In genomic region chr4:158813113-158813512, GRCh38 we compare ENCODE assay signal across 19 cellular contexts. TPM values are rescaled to one million over a fixed set of nuclear protein-coding genes. Genes with fewer than 3 reads are reported as not detected.
DNase-seq lines count a peak whose midpoint lies in the region; ATAC-seq, FAIRE-seq and TF ChIP-seq lines count a peak whose summit lies in the region.
"Had no signal": no experiment of that assay in that cellular context is flagged by ENCODE, and none has a peak within 500 bp of the region (broad histone marks: within the 10 kb centered on the region; RNA-seq: fewer than 3 reads in every experiment).

No MANE protein-coding gene starts in this region.

- H3K27me3 ChIP-seq in HepG2 (ENCODE audit: control insufficient read depth in 1 of 2, insufficient read depth in 2 of 2, low read length in 2 of 2) (no peaks in the 10 kb centered on the region), right lobe of liver (no peaks in the 10 kb centered on the region), skeletal muscle tissue (ENCODE audit: control insufficient read depth in 3 of 3, insufficient read depth in 3 of 3, low read length in 3 of 3) (no peaks in the 10 kb centered on the region), aorta (ENCODE audit: control insufficient read depth in 1 of 2, insufficient read depth in 2 of 2, low read length in 1 of 2) (no peaks in the 10 kb centered on the region), prostate gland (replicated peaks; ENCODE audit: insufficient read depth) (no peaks in the 10 kb centered on the region)
- H3K27me3 ChIP-seq: SJCRH30 had no signal

- TF ChIP-seq CTCF in HepG2 (CRISPR knock-in tag; IDR thresholded peaks at IDR 0.05), result no peak
- no peak for TF ChIP-seq CTCF in right lobe of liver (IDR thresholded peaks at IDR 0.05)
- TF ChIP-seq CTCF in prostate gland (IDR thresholded peaks at IDR 0.05), result no peak

- FAIRE-seq in HepG2 (lab: Jason Lieb, UNC), result no peak
- FAIRE-seq: H54 had no signal

- no peak overlapping the region; a peak in 1 of 6 replicates for H3K4me3 ChIP-seq in HepG2 (replicated peaks in 1 of 3; ENCODE audit: insufficient read depth in 1 of 3, low read depth in 2 of 3, low read length in 3 of 3)
- H3K4me3 ChIP-seq in right lobe of liver, result no peak overlapping the region
- no peak overlapping the region for H3K4me3 ChIP-seq in skeletal muscle tissue (ENCODE audit: low read length in 3 of 3)
- H3K4me3 ChIP-seq in aorta (ENCODE audit: low read length in 2 of 2), result no peak overlapping the region
- no peak overlapping the region for H3K4me3 ChIP-seq in prostate gland
- H3K4me3 ChIP-seq: SJCRH30 had no signal

- DNase-seq in HepG2 (ENCODE audit: low spot score) (no peak), right lobe of liver (no peak), aorta (no peak), prostate gland (ENCODE audit: low spot score) (no peak), NCI-H2029 treated with DMSO at 0.1 percent for 48 hours (lab: John Stamatoyannopoulos, UW) (no peak)
- no peak for DNase-seq in NK-92 treated with Interleukin-12 subunit alpha and Interleukin-12 subunit beta, amount 100 ng/mL, for 24 hours (lab: John Stamatoyannopoulos, UW)
- DNase-seq: ACHN, DMS79 treated with DMSO at 0.1 percent for 48 hours, IMR-90, NCI-H1417, NCI-H187, NCI-H2227 treated with DMSO at 0.1 percent for 48 hours, NCI-H524, PC-3, RPMI8226, SJCRH30 had no signal

- no peak overlapping the region; the same call in 1 of the 2 replicates for H3K9ac ChIP-seq in HepG2 (ENCODE audit: insufficient read depth, low read depth, low read length)
- no peak overlapping the region for H3K9ac ChIP-seq in skeletal muscle tissue (ENCODE audit: low read depth in 1 of 3, low read length in 3 of 3)

- no peaks in the 10 kb centered on the region for H4K20me1 ChIP-seq in HepG2 (ENCODE audit: insufficient read depth, low read length)

- H3K27ac ChIP-seq in HepG2 (ENCODE audit: extremely low read length, insufficient read depth, low read length) (peak overlapping the region; percentile 74), right lobe of liver (peak overlapping the region in 1 of 3 donors; percentile 72), cingulate gyrus (ENCODE audit: low read depth, low read length) (peak overlapping the region; percentile 5), skeletal muscle tissue (ENCODE audit: low read depth, low read length) (peak overlapping the region; percentile 97), aorta (ENCODE audit: low read depth in 1 of 2, low read length in 2 of 2) (peak overlapping the region; percentile 28 to 43), prostate gland (no peak overlapping the region)
- H3K27ac ChIP-seq: SJCRH30 had no signal

- peaks cover 95% of the 10 kb centered on the region for H3K4me1 ChIP-seq in HepG2 (ENCODE audit: insufficient read depth, low read length)
- H3K4me1 ChIP-seq in right lobe of liver, result peaks cover 0 to 71% (median 21%) of the 10 kb centered on the region in 4 donors
- peaks cover 50 to 52% (median 52%) of the 10 kb centered on the region in 3 donors for H3K4me1 ChIP-seq in skeletal muscle tissue (ENCODE audit: control insufficient read depth in 3 of 3, insufficient read depth in 3 of 3, low read length in 3 of 3)
- peaks cover 2 to 4% of the 10 kb centered on the region in 2 donors for H3K4me1 ChIP-seq in aorta (ENCODE audit: control insufficient read depth in 1 of 2, insufficient read depth in 2 of 2, low read length in 2 of 2)
- H3K4me1 ChIP-seq in prostate gland (replicated peaks), result peaks cover 10% of the 10 kb centered on the region

- CTCF ChIA-PET in HepG2 (lab: Yijun Ruan, JAX; ENCODE audit: low intra/inter-chr PET ratio, low total read pairs), result no interaction called here

- H3K9me3 ChIP-seq in HepG2 (ENCODE audit: low read length), result no peaks in the 10 kb centered on the region
- H3K9me3 ChIP-seq in right lobe of liver, result no peaks in the 10 kb centered on the region
- no peaks in the 10 kb centered on the region for H3K9me3 ChIP-seq in skeletal muscle tissue (ENCODE audit: control insufficient read depth in 3 of 3, low read length in 3 of 3)
- no peaks in the 10 kb centered on the region for H3K9me3 ChIP-seq in aorta (ENCODE audit: control insufficient read depth, low read length)
- no peaks in the 10 kb centered on the region for H3K9me3 ChIP-seq in prostate gland
- H3K9me3 ChIP-seq: SJCRH30 had no signal

- no peak for TF ChIP-seq RAD21 in HepG2 (CRISPR knock-in tag; IDR thresholded peaks at IDR 0.05)

- H2AFZ ChIP-seq in HepG2 (ENCODE audit: low read length), result no peak overlapping the region

- in situ Hi-C loops in HepG2 (cut with HindIII; ENCODE audit: extremely low pct_ligation_motif_present, low pct_unique_long_range_greater_than_20kb), result no loop called here

- TF ChIP-seq POLR2A in HepG2 (IDR thresholded peaks at IDR 0.05; ENCODE audit: insufficient read depth in 1 of 2, low read depth in 2 of 2, low read length in 2 of 2), result no peak
- TF ChIP-seq POLR2A in right lobe of liver (IDR thresholded peaks at IDR 0.05), result no peak
- TF ChIP-seq POLR2A in prostate gland (IDR thresholded peaks at IDR 0.05), result no peak

- H3K4me2 ChIP-seq in HepG2 (ENCODE audit: low read depth, low read length), result peak overlapping the region; percentile 28

- ATAC-seq in HepG2 (no peak), right lobe of liver (no peak), aorta (ENCODE audit: low FRiP score) (no peak)
- ATAC-seq: PC-3 had no signal

- POLR2A ChIA-PET in HepG2 (lab: Yijun Ruan, JAX), result no interaction called here

- peaks cover 79% of the 10 kb centered on the region for H3K79me2 ChIP-seq in HepG2 (ENCODE audit: insufficient read depth, low read length)

- WGBS in HepG2 (ENCODE audit: low lambda C conversion rate), result 95% methylated on average over 3 of the region's 3 CpGs
- WGBS in right lobe of liver (ENCODE audit: insufficient coverage, low coverage, low lambda C conversion rate, missing lambda C conversion rate), result 90% methylated on average over 3 of the region's 3 CpGs
- WGBS in aorta, 2 donors, result 73 to 79% methylated on average over 3 of the region's 3 CpGs
- 97% methylated on average over 3 of the region's 3 CpGs for WGBS in prostate gland

- H3K36me3 ChIP-seq in HepG2 (replicated peaks in 1 of 2; ENCODE audit: control insufficient read depth in 1 of 2, insufficient read depth in 2 of 2, low read length in 2 of 2), result no peaks in the 10 kb centered on the region
- no peaks in the 10 kb centered on the region for H3K36me3 ChIP-seq in right lobe of liver
- no peaks in the 10 kb centered on the region for H3K36me3 ChIP-seq in skeletal muscle tissue (ENCODE audit: control insufficient read depth in 3 of 3, insufficient read depth in 3 of 3, low read length in 3 of 3)
- no peaks in the 10 kb centered on the region for H3K36me3 ChIP-seq in aorta (ENCODE audit: control insufficient read depth in 1 of 2, insufficient read depth in 2 of 2, low read length in 1 of 2)
- no peaks in the 10 kb centered on the region for H3K36me3 ChIP-seq in prostate gland
- H3K36me3 ChIP-seq: SJCRH30 had no signal

- BruUV-seq in HepG2 (replicated peaks; lab: Mats Ljungman, UMichigan), result no TSS peak

- intact Hi-C loops in HepG2 (cut with micrococcal nuclease; ENCODE audit: unreplicated experiment), result loop anchor here (2.0 kb wide), 3 partner anchors 14 to 44 kb away; partner anchors contain the start of gene FNIP2
- intact Hi-C loops in right lobe of liver (cut with DNase I), result no loop called here
- intact Hi-C loops in aorta (cut with DNase I), result loop anchor here in 1 of 2 donors (5.0 kb wide), 1 partner anchor 41 kb away; no protein-coding TSS in a partner anchor
- intact Hi-C loops in prostate gland (cut with DNase I), result no loop called here

- no peak for TF ChIP-seq EP300 in HepG2 (IDR thresholded peaks at IDR 0.05; ENCODE audit: low read depth in 2 of 2, low read length in 2 of 2)
- TF ChIP-seq EP300 in HepG2 (CRISPR knock-in tag; IDR thresholded peaks at IDR 0.05; ENCODE audit: borderline replicate concordance), result no peak

TF ChIP-seq in HepG2, 621 proteins besides CTCF, POLR2A, EP300 and RAD21:
- TF ChIP-seq ZNF7 (CRISPR knock-in tag; IDR thresholded peaks at IDR 0.05), result peak; percentile 79
- no peak for TF ChIP-seq KLF11 (CRISPR knock-in tag; IDR thresholded peaks at IDR 0.05)
- TF ChIP-seq THAP7 (CRISPR knock-in tag; IDR thresholded peaks at IDR 0.05), result no peak

RNA-seq across cellular contexts. Expression of gene FNIP2, which starts 44.3 kb away (rescaled TPM):
- total RNA-seq in HepG2 (2016; rRNA removed; fragmentation: Illumina TruSeq; extraction: Trizol), result 15.5 and 21.8 TPM in 2 replicates
- 3.0 and 4.9 TPM in 2 replicates for total RNA-seq in HepG2 (2016; cell fraction: cytosol; rRNA removed; fragmentation: Illumina TruSeq; extraction: Trizol; ENCODE audit: low read depth)
- total RNA-seq in HepG2 (2016; cell fraction: insoluble cytoplasmic fraction; rRNA removed; fragmentation: Illumina TruSeq; extraction: Trizol), result 14.7 and 18.4 TPM in 2 replicates
- 10.4 and 11.2 TPM in 2 replicates for total RNA-seq in HepG2 (2016; cell fraction: membrane; rRNA removed; fragmentation: Illumina TruSeq; extraction: Trizol)
- total RNA-seq in HepG2 (2016; cell fraction: nucleus; rRNA removed; fragmentation: Illumina TruSeq; extraction: Trizol), result 22.6 and 22.8 TPM in 2 replicates
- polyA plus RNA-seq in HepG2 (2011; rRNA removed), result 21.0 and 24.0 TPM in 2 replicates
- 15.3 and 25.0 TPM in 2 replicates for polyA plus RNA-seq in HepG2 (2011; cell fraction: cytosol; rRNA removed)
- 13.4 and 17.1 TPM in 2 replicates for polyA plus RNA-seq in HepG2 (2011; cell fraction: nucleus; rRNA removed)
- 38.7 and 42.8 TPM in 2 replicates for polyA plus RNA-seq in HepG2 (2012)
- polyA plus RNA-seq in HepG2 (2016; cell fraction: cytosol; fragmentation: Illumina TruSeq; extraction: Trizol; ENCODE audit: low read depth), result 0.37 and 0.41 TPM in 2 replicates
- 12.9 and 13.3 TPM in 2 replicates for polyA plus RNA-seq in HepG2 (2016; cell fraction: insoluble cytoplasmic fraction; fragmentation: Illumina TruSeq; extraction: Trizol; ENCODE audit: low read depth)
- 2.1 TPM in 2 replicates for polyA plus RNA-seq in HepG2 (2016; cell fraction: membrane; fragmentation: Illumina TruSeq; extraction: Trizol; ENCODE audit: low read depth)
- 11.3 and 12.9 TPM in 2 replicates for polyA plus RNA-seq in HepG2 (2016; cell fraction: nucleus; fragmentation: Illumina TruSeq; extraction: Trizol; ENCODE audit: insufficient read depth, low read depth)
- polyA minus RNA-seq in HepG2 (2011; rRNA and poly(A)+ RNA removed; ENCODE audit: low replicate concordance), result 1.8 and 45.2 TPM in 2 replicates
- polyA minus RNA-seq in HepG2 (2011; cell fraction: cytosol; rRNA and poly(A)+ RNA removed), result 33.4 and 50.0 TPM in 2 replicates
- 74.3 and 82.9 TPM in 2 replicates for polyA minus RNA-seq in HepG2 (2011; cell fraction: nucleus; rRNA and poly(A)+ RNA removed)
- 10 to 100 TPM; 34.2 to 67.4 (median 37.8) TPM for total RNA-seq in right lobe of liver
- 21.4 TPM for total RNA-seq in skeletal muscle tissue
- 10 to 100 TPM; 71.0 to 97.8 TPM for total RNA-seq in aorta
- 10 to 100 TPM; 17.3 TPM for polyA plus RNA-seq in aorta
- total RNA-seq in prostate gland, result 10 to 100 TPM; 31.1 to 39.8 TPM

Comparison
In these comparisons a context has a peak if more than half of its experiments do, and no peak if none do; other contexts are left out.
1. H3K27ac ChIP-seq: peak in HepG2 (single experiment), cingulate gyrus (single experiment), skeletal muscle tissue (single experiment) and aorta (2 of 2); none in prostate gland (0 of 2).